ENCODE assay signal across 9 cellular contexts in genomic region chr17:75979705-75980187, GRCh38. TPM values are rescaled to one million over a fixed set of nuclear protein-coding genes. Genes with fewer than 3 reads are reported as not detected.
DNase-seq lines count a peak whose midpoint lies in the region; ATAC-seq and TF ChIP-seq lines count a peak whose summit lies in the region.
"Had no signal": no experiment of that assay in that cellular context is flagged by ENCODE, and none has a peak within 500 bp of the region (broad histone marks: within the 10 kb centered on the region; RNA-seq: fewer than 3 reads in every experiment).

No MANE protein-coding gene starts in this region.

- H2AFZ ChIP-seq in fibroblast of lung (ENCODE audit: low read length) = peak overlapping the region; percentile 2

- peak overlapping the region; percentile 87 for H3K9ac ChIP-seq in SK-N-MC (ENCODE audit: insufficient read length)
- peak overlapping the region; percentile 97 for H3K9ac ChIP-seq in fibroblast of lung (ENCODE audit: insufficient read depth, low read length)

- DNase-seq in H7 (no peak), SK-N-MC (ENCODE audit: low read depth, low spot score) (no peak), fibroblast of lung (ENCODE audit: low read depth in 2 of 2) (peak in 1 of 2 donors; percentile 85), ovary (no peak), DMS153 treated with DMSO at 0.1 percent for 48 hours (lab: John Stamatoyannopoulos, UW; ENCODE audit: unreplicated experiment) (no peak), NCI-H1105 (lab: John Stamatoyannopoulos, UW) (no peak)

- ATAC-seq in esophagus mucosa = no peak

- TF ChIP-seq EP300 in ovary (IDR thresholded peaks at IDR 0.05) = no peak

- H3K4me3 ChIP-seq in H7 (ENCODE audit: insufficient read depth, low read depth, low read length) (peak overlapping the region; percentile 82), SK-N-MC (peak overlapping the region; percentile 94), fibroblast of lung (replicated peaks in 1 of 4; ENCODE audit: control extremely low read depth in 1 of 4, insufficient read depth in 1 of 4, low read depth in 3 of 4, low read length in 4 of 4) (peak overlapping the region; percentile 74 to 95 (median 82)), ovary (peak overlapping the region; percentile 74)

- H3K27ac ChIP-seq in C4-2B = peak overlapping the region; percentile 92
- peak overlapping the region; percentile 90 for H3K27ac ChIP-seq in SK-N-MC
- peak overlapping the region; percentile 97 for H3K27ac ChIP-seq in fibroblast of lung (ENCODE audit: insufficient read depth, low read length)
- H3K27ac ChIP-seq in ovary = peak overlapping the region; percentile 93 to 98

- H3K27me3 ChIP-seq in H7 (ENCODE audit: control insufficient read depth, insufficient read depth, low read length) = no peaks in the 10 kb centered on the region
- no peaks in the 10 kb centered on the region for H3K27me3 ChIP-seq in fibroblast of lung (ENCODE audit: control insufficient read depth, insufficient read depth, low read length)
- H3K27me3 ChIP-seq in ovary = no peaks in the 10 kb centered on the region

- H3K79me2 ChIP-seq in fibroblast of lung (ENCODE audit: control insufficient read depth, insufficient read depth, low read length) = peaks cover 10% of the 10 kb centered on the region

- H4K20me1 ChIP-seq in fibroblast of lung (ENCODE audit: control insufficient read depth, extremely low read depth, insufficient read depth, low read length) = no peaks in the 10 kb centered on the region

- H3K4me2 ChIP-seq in fibroblast of lung (ENCODE audit: extremely low read depth, insufficient read depth, low read length) = peak overlapping the region; percentile 100

- TF ChIP-seq CTCF in C4-2B (conservative IDR thresholded peaks at IDR 0.05) (no peak), fibroblast of lung (conservative IDR thresholded peaks at IDR 0.05 in 1 of 2, IDR thresholded peaks at IDR 0.05 in 1 of 2; ENCODE audit: low read depth in 1 of 2, low read length in 2 of 2) (no peak), ovary (IDR thresholded peaks at IDR 0.05) (no peak)

- WGBS in ovary, 3 donors = 4 to 7% (median 7%) methylated on average over 19 of the region's 19 CpGs

- H3K4me1 ChIP-seq in fibroblast of lung (ENCODE audit: control insufficient read depth, extremely low read depth, insufficient read depth, low read length) (peaks cover 7% of the 10 kb centered on the region), ovary (ENCODE audit: insufficient read depth) (peaks cover 1% of the 10 kb centered on the region)

- H3K9me3 ChIP-seq in SK-N-MC (ENCODE audit: low read depth, low read length) (no peaks in the 10 kb centered on the region), fibroblast of lung (ENCODE audit: control insufficient read depth, insufficient read depth, low read depth, low read length) (no peaks in the 10 kb centered on the region), ovary (no peaks in the 10 kb centered on the region)

- intact Hi-C loops in ovary (cut with DNase I) = loop anchor here in 2 of 4 donors (2.0 to 5.0 kb wide), 2 partner anchors 37 to 75 kb away; partner anchors contain the start of genes FBF1 (in 1 of the 2) and MRPL38 (in 1 of the 2)

- no peak for TF ChIP-seq POLR2A in ovary (IDR thresholded peaks at IDR 0.05)

- H3K36me3 ChIP-seq in H7 (replicated peaks; ENCODE audit: control insufficient read depth, insufficient read depth, low read length) (no peaks in the 10 kb centered on the region), SK-N-MC (ENCODE audit: insufficient read depth, low read length) (no peaks in the 10 kb centered on the region), fibroblast of lung (ENCODE audit: control insufficient read depth, insufficient read depth, low read length) (no peaks in the 10 kb centered on the region), ovary (no peaks in the 10 kb centered on the region)

RNA-seq across cellular contexts. Expression of gene TEN1, which starts 0.7 kb away (rescaled TPM):
- 12.5 and 16.9 TPM in 2 replicates for total RNA-seq in H7 (2014; rRNA removed; shearing (Covaris generic))
- total RNA-seq in fibroblast of lung = 9.4 and 12.6 TPM in 2 replicates
- 10.3 and 11.4 TPM in 2 replicates for polyA plus RNA-seq in fibroblast of lung
- polyA plus RNA-seq in fibroblast of lung (2012) = 15.3 and 18.4 TPM in 2 replicates
- polyA minus RNA-seq in fibroblast of lung (ENCODE audit: low replicate concordance) = 13.6 and 18.5 TPM in 2 replicates
- total RNA-seq in ovary = 10 to 100 TPM in 5 of 7 donors, 1 to 10 TPM in 2; 7.4 to 16.3 (median 10.5) TPM
- 10 to 100 TPM in 1 of 2 donors, 1 to 10 TPM in 1; 6.1 to 18.1 TPM for polyA plus RNA-seq in ovary
- 25.5 TPM for total RNA-seq in esophagus mucosa

RNA-seq across cellular contexts. Expression of gene ACOX1, which starts 0.8 kb away (rescaled TPM):
- 35.1 and 38.3 TPM in 2 replicates for total RNA-seq in H7 (2014; rRNA removed; shearing (Covaris generic))
- total RNA-seq in fibroblast of lung (44.4 and 70.5 TPM in 2 replicates), ovary (10 to 100 TPM; 20.1 to 53.0 (median 41.1) TPM), esophagus mucosa (66.0 TPM)
- polyA plus RNA-seq in fibroblast of lung (30.0 and 31.3 TPM in 2 replicates), ovary (10 to 100 TPM; 10.6 to 24.6 TPM)
- polyA plus RNA-seq in fibroblast of lung (2012) = 20.0 and 22.7 TPM in 2 replicates
- 58.5 and 59.6 TPM in 2 replicates for polyA minus RNA-seq in fibroblast of lung (ENCODE audit: low replicate concordance)

RNA-seq across cellular contexts. Expression of gene CDK3, which starts 20.9 kb away (rescaled TPM):
- total RNA-seq in H7 (2014; rRNA removed; shearing (Covaris generic)) = 4.3 and 6.7 TPM in 2 replicates
- total RNA-seq in fibroblast of lung (1.3 TPM in 2 replicates), ovary (1 to 10 TPM; 1.3 to 8.5 (median 5.5) TPM), esophagus mucosa (4.1 TPM)
- polyA plus RNA-seq in fibroblast of lung (1.7 and 2.3 TPM in 2 replicates), ovary (10 to 100 TPM in 1 of 2 donors, 1 to 10 TPM in 1; 3.6 to 10.8 TPM)
- polyA plus RNA-seq in fibroblast of lung (2012) = 1.6 and 1.7 TPM in 2 replicates
- polyA minus RNA-seq in fibroblast of lung (ENCODE audit: low replicate concordance) = 4.8 TPM in 1 of 2 replicates, not detected in the other

RNA-seq across cellular contexts. Expression of gene FBF1, which starts 38.9 kb away (rescaled TPM):
- total RNA-seq in H7 (2014; rRNA removed; shearing (Covaris generic)) = 17.9 and 27.7 TPM in 2 replicates
- total RNA-seq in fibroblast of lung = 10.5 and 11.2 TPM in 2 replicates
- polyA plus RNA-seq in fibroblast of lung = 1.6 and 2.6 TPM in 2 replicates
- polyA plus RNA-seq in fibroblast of lung (2012) = 2.7 and 4.7 TPM in 2 replicates
- polyA minus RNA-seq in fibroblast of lung (ENCODE audit: low replicate concordance) = 1.5 and 4.0 TPM in 2 replicates
- total RNA-seq in ovary = 10 to 100 TPM in 4 of 7 donors, 1 to 10 TPM in 3; 5.0 to 14.9 (median 11.2) TPM
- 1 to 10 TPM; 3.0 to 7.8 TPM for polyA plus RNA-seq in ovary
- total RNA-seq in esophagus mucosa = 7.8 TPM

RNA-seq across cellular contexts. Expression of gene EVPL, which starts 47.4 kb away (rescaled TPM):
- 0.26 TPM in 1 of 2 replicates, not detected in the other for total RNA-seq in H7 (2014; rRNA removed; shearing (Covaris generic))
- total RNA-seq in fibroblast of lung (not detected in 2 replicates), ovary (1 to 10 TPM in 5 of 7 donors, under 1 TPM in 2; 0.33 to 7.2 (median 1.0) TPM), esophagus mucosa (175 TPM)
- polyA plus RNA-seq in fibroblast of lung (not detected in 2 replicates), ovary (under 1 TPM; 0.15 TPM)
- polyA plus RNA-seq in fibroblast of lung (2012) = not detected in 2 replicates
- not detected in 2 replicates for polyA minus RNA-seq in fibroblast of lung (ENCODE audit: low replicate concordance)
- total RNA-seq: LHCN-M2 had no signal
